Comparison of ENCODE assay signal across 14 cellular contexts in the genomic region with DNA sequence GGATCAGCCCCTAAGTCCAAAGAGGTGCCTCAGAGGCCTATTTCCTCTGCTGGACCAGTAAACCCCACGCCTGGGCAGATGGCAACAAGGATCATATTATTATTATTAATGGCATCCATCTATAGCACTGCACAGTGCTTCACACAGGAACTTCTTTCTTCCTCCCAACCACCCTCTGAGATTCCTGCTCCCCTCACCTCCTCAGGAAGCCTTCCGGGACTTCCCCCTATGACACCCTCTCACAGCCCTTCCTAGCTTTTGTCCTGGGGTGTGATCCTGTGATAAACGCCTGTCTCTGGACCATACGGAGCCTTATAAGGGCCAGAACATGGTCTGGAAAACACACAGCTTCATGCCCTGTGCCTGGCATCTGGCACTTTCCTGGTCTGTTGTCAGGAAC. TPM values are rescaled to one million over a fixed set of nuclear protein-coding genes. Genes with fewer than 3 reads are reported as not detected.
DNase-seq lines count a peak whose midpoint lies in the region; ATAC-seq and TF ChIP-seq lines count a peak whose summit lies in the region.
"Had no signal": no experiment of that assay in that cellular context is flagged by ENCODE, and none has a peak within 500 bp of the region (broad histone marks: within the 10 kb centered on the region; RNA-seq: fewer than 3 reads in every experiment).

No MANE protein-coding gene starts in this region.

- no peak overlapping the region for H2AFZ ChIP-seq in GM23338
- peak overlapping the region; percentile 56; the same call in 1 of the 2 replicates for H2AFZ ChIP-seq in PC-3 (ENCODE audit: low read length)

- no peaks in the 10 kb centered on the region for H3K36me3 ChIP-seq in GM23338 (ENCODE audit: insufficient read depth)
- H3K36me3 ChIP-seq in PC-3 (ENCODE audit: low read depth, low read length), result no peaks in the 10 kb centered on the region
- H3K36me3 ChIP-seq in effector memory CD4-positive, alpha-beta T cell (ENCODE audit: control insufficient read depth, insufficient read depth, low read length), result no peaks in the 10 kb centered on the region
- H3K36me3 ChIP-seq: ovary, Peyer's patch, stomach had no signal

- no peaks in the 10 kb centered on the region; the same call in 2 of the 3 replicates for H3K9me3 Mint-ChIP-seq in GM23338
- H3K9me3 Mint-ChIP-seq in osteocyte (ENCODE audit: unreplicated experiment), result no peaks in the 10 kb centered on the region

- H3K36me3 Mint-ChIP-seq in GM23338 (ENCODE audit: low read depth) (peaks cover 3% of the 10 kb centered on the region; the same call in 2 of the 3 replicates), osteocyte (ENCODE audit: unreplicated experiment) (no peaks in the 10 kb centered on the region)

- H3K79me2 ChIP-seq in GM23338 (replicated peaks; ENCODE audit: insufficient read depth) (peaks cover 20% of the 10 kb centered on the region), PC-3 (ENCODE audit: low read length) (peaks cover 9% of the 10 kb centered on the region)

- H3K27me3 Mint-ChIP-seq in GM23338 (ENCODE audit: insufficient read depth, low read depth, poor library complexity) (peaks cover 28% of the 10 kb centered on the region), osteocyte (ENCODE audit: unreplicated experiment) (peaks cover 6% of the 10 kb centered on the region)

- peaks cover 21% of the 10 kb centered on the region for H3F3A ChIP-seq in GM23338 (replicated peaks; ENCODE audit: low read depth)
- H3F3A ChIP-seq in PC-3 (ENCODE audit: low read length, unreplicated experiment), result no peaks in the 10 kb centered on the region

- ATAC-seq in GM23338 (no peak), PC-3 (no peak), GM21576 (IDR thresholded peaks at IDR 0.05; ENCODE audit: unreplicated experiment) (no peak)

- H3K4me3 Mint-ChIP-seq in GM23338 (peak overlapping the region; percentile 63), osteocyte (ENCODE audit: unreplicated experiment) (peak overlapping the region; percentile 49)

- peak overlapping the region; percentile 43 for H3K4me3 ChIP-seq in GM23338
- peak overlapping the region; percentile 33; the same call in 1 of the 2 replicates for H3K4me3 ChIP-seq in PC-3 (ENCODE audit: low read length)
- H3K4me3 ChIP-seq in effector memory CD4-positive, alpha-beta T cell (ENCODE audit: insufficient read depth, low read depth, low read length, poor library complexity, severe bottlenecking), result peak overlapping the region; percentile 25
- H3K4me3 ChIP-seq: ovary had no signal

- BruUV-seq in PC-3 (replicated peaks; lab: Mats Ljungman, UMichigan), result no TSS peak

- H3K27ac Mint-ChIP-seq in GM23338 (no peak overlapping the region), osteocyte (ENCODE audit: unreplicated experiment) (no peak overlapping the region)

- DNase-seq in GM23338 (ENCODE audit: low spot score), result no peak
- DNase-seq in PC-3, result no peak
- DNase-seq in effector memory CD4-positive, alpha-beta T cell, result no peak
- no peak for DNase-seq in osteocyte (ENCODE audit: extremely low spot score, unreplicated experiment)
- no peak for DNase-seq in SKM-1 (lab: John Stamatoyannopoulos, UW; ENCODE audit: unreplicated experiment)
- DNase-seq in germinal center (ENCODE audit: low spot score), result no peak
- DNase-seq: cortex of kidney had no signal

- H3K4me1 ChIP-seq in GM23338 (ENCODE audit: insufficient read depth) (peaks cover 37% of the 10 kb centered on the region), PC-3 (ENCODE audit: insufficient read depth, low read length) (peaks cover 28% of the 10 kb centered on the region)
- peaks cover 36% of the 10 kb centered on the region for H3K4me1 ChIP-seq in effector memory CD4-positive, alpha-beta T cell (ENCODE audit: control insufficient read depth, insufficient read depth, low read length, poor library complexity, severe bottlenecking)

- H3K4me1 Mint-ChIP-seq in GM23338 (peaks cover 44% of the 10 kb centered on the region), osteocyte (ENCODE audit: unreplicated experiment) (peaks cover 18% of the 10 kb centered on the region)

- TF ChIP-seq CTCF in GM23338 (conservative IDR thresholded peaks at IDR 0.05; ENCODE audit: low read depth in 2 of 2) (no peak), PC-3 (conservative IDR thresholded peaks at IDR 0.05; ENCODE audit: low read depth, low read length) (no peak), osteocyte (IDR thresholded peaks at IDR 0.05) (no peak)

- intact Hi-C loops in PC-3 (cut with micrococcal nuclease), result no loop called here

- POLR2A ChIA-PET in PC-3 (lab: Charles Lee; ENCODE audit: unreplicated experiment), result no interaction called here

- H3K27ac ChIP-seq in GM23338 (ENCODE audit: low read depth) (no peak overlapping the region), PC-3 (ENCODE audit: low read length) (no peak overlapping the region)
- H3K27ac ChIP-seq in effector memory CD4-positive, alpha-beta T cell (ENCODE audit: insufficient read depth, low read length, poor library complexity, severe bottlenecking), result no peak overlapping the region
- H3K27ac ChIP-seq: ovary, stomach had no signal

- H4K20me1 ChIP-seq in GM23338 (replicated peaks; ENCODE audit: insufficient read depth) (peaks cover 6% of the 10 kb centered on the region; the same call in 1 of the 2 replicates), PC-3 (ENCODE audit: low read length) (no peaks in the 10 kb centered on the region)

- H3K4me2 ChIP-seq in GM23338 (peak overlapping the region; percentile 76), PC-3 (ENCODE audit: low read length) (peak overlapping the region; percentile 71)

- no peaks in the 10 kb centered on the region for H3K9me3 ChIP-seq in PC-3 (ENCODE audit: low read length)
- H3K9me3 ChIP-seq in effector memory CD4-positive, alpha-beta T cell (ENCODE audit: control insufficient read depth, low read length), result no peaks in the 10 kb centered on the region
- H3K9me3 ChIP-seq: ovary, Peyer's patch, stomach had no signal

- CTCF ChIA-PET in PC-3 (lab: Charles Lee), result interaction anchor here (1.0 kb wide), 1 partner anchor 69 kb away, joined by 6 read pairs; no protein-coding TSS in a partner anchor

- H3K27me3 ChIP-seq in GM23338 (ENCODE audit: insufficient read depth) (no peaks in the 10 kb centered on the region), PC-3 (ENCODE audit: low read length) (no peaks in the 10 kb centered on the region)
- H3K27me3 ChIP-seq in effector memory CD4-positive, alpha-beta T cell (replicated peaks; ENCODE audit: control insufficient read depth, insufficient read depth, low read length, poor library complexity, severe bottlenecking), result no peaks in the 10 kb centered on the region
- H3K27me3 ChIP-seq: ovary had no signal

- H3K9me2 ChIP-seq in GM23338 (ENCODE audit: insufficient read depth) (no peaks in the 10 kb centered on the region), PC-3 (replicated peaks; ENCODE audit: low read length) (no peaks in the 10 kb centered on the region)

- no peak overlapping the region for H3K9ac ChIP-seq in PC-3 (ENCODE audit: low read length)

TF ChIP-seq in GM23338, 12 proteins besides CTCF, POLR2A, EP300 and RAD21 (continues in another document):
- TF ChIP-seq NANOG (IDR thresholded peaks at IDR 0.05; ENCODE audit: borderline replicate concordance), result no peak
- TF ChIP-seq, protein P1, sequence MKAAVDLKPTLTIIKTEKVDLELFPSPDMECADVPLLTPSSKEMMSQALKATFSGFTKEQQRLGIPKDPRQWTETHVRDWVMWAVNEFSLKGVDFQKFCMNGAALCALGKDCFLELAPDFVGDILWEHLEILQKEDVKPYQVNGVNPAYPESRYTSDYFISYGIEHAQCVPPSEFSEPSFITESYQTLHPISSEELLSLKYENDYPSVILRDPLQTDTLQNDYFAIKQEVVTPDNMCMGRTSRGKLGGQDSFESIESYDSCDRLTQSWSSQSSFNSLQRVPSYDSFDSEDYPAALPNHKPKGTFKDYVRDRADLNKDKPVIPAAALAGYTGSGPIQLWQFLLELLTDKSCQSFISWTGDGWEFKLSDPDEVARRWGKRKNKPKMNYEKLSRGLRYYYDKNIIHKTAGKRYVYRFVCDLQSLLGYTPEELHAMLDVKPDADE (IDR thresholded peaks at IDR 0.05), result no peak
- TF ChIP-seq CREB1 (CRISPR knock-in tag; IDR thresholded peaks at IDR 0.05; ENCODE audit: low read depth), result no peak
- TF ChIP-seq STAT1 (IDR thresholded peaks at IDR 0.05; ENCODE audit: unreplicated experiment), result no peak

RNA-seq across cellular contexts. Expression of a gene that starts 3.2 kb away (rescaled TPM):
- 44.4 and 45.4 TPM in 2 replicates for total RNA-seq in GM23338 (2014; rRNA removed; shearing (Covaris generic))
- polyA plus RNA-seq in GM23338 (2016; fragmentation: Nextera tagmentation; extraction: Ambion mirVana), result 84.6 and 86.7 TPM in 2 replicates
- 13.4 and 15.3 TPM in 2 replicates for total RNA-seq in PC-3 (2014; rRNA removed)
- 1.4 and 2.0 TPM in 2 replicates for total RNA-seq in osteocyte
- total RNA-seq: LHCN-M2 had no signal

RNA-seq across cellular contexts. Expression of a gene that starts 3.7 kb away (rescaled TPM):
- 28.9 and 30.8 TPM in 2 replicates for total RNA-seq in GM23338 (2014; rRNA removed; shearing (Covaris generic))
- polyA plus RNA-seq in GM23338 (2016; fragmentation: Nextera tagmentation; extraction: Ambion mirVana), result 22.0 and 22.3 TPM in 2 replicates
- total RNA-seq in PC-3 (2014; rRNA removed) (19.2 and 23.5 TPM in 2 replicates), osteocyte (27.7 and 29.6 TPM in 2 replicates)

RNA-seq across cellular contexts. Expression of a gene that starts 13.0 kb away (rescaled TPM):
- 0.58 and 0.90 TPM in 2 replicates for total RNA-seq in GM23338 (2014; rRNA removed; shearing (Covaris generic))
- 0.40 and 0.89 TPM in 2 replicates for polyA plus RNA-seq in GM23338 (2016; fragmentation: Nextera tagmentation; extraction: Ambion mirVana)
- total RNA-seq in PC-3 (2014; rRNA removed) (23.5 and 24.6 TPM in 2 replicates), osteocyte (7.8 and 8.4 TPM in 2 replicates)

RNA-seq across cellular contexts. Expression of a gene that starts 29.9 kb away (rescaled TPM):
- total RNA-seq in GM23338 (2014; rRNA removed; shearing (Covaris generic)), result 474 and 552 TPM in 2 replicates
- 478 and 498 TPM in 2 replicates for polyA plus RNA-seq in GM23338 (2016; fragmentation: Nextera tagmentation; extraction: Ambion mirVana)
- total RNA-seq in PC-3 (2014; rRNA removed) (127 and 139 TPM in 2 replicates), osteocyte (48.0 and 50.1 TPM in 2 replicates)

RNA-seq across cellular contexts. Expression of a gene that starts 40.5 kb away (rescaled TPM):
- 22.6 and 23.0 TPM in 2 replicates for total RNA-seq in GM23338 (2014; rRNA removed; shearing (Covaris generic))
- 7.4 and 7.6 TPM in 2 replicates for polyA plus RNA-seq in GM23338 (2016; fragmentation: Nextera tagmentation; extraction: Ambion mirVana)
- total RNA-seq in PC-3 (2014; rRNA removed), result 0.07 TPM in 1 of 2 replicates, not detected in the other
- 0.10 and 0.21 TPM in 2 replicates for total RNA-seq in osteocyte
- total RNA-seq: fibroblast of villous mesenchyme, Peyer's patch had no signal
- polyA plus RNA-seq: keratinocyte had no signal
